Comparison of ENCODE assay signal across 1 cellular context in the genomic region with DNA sequence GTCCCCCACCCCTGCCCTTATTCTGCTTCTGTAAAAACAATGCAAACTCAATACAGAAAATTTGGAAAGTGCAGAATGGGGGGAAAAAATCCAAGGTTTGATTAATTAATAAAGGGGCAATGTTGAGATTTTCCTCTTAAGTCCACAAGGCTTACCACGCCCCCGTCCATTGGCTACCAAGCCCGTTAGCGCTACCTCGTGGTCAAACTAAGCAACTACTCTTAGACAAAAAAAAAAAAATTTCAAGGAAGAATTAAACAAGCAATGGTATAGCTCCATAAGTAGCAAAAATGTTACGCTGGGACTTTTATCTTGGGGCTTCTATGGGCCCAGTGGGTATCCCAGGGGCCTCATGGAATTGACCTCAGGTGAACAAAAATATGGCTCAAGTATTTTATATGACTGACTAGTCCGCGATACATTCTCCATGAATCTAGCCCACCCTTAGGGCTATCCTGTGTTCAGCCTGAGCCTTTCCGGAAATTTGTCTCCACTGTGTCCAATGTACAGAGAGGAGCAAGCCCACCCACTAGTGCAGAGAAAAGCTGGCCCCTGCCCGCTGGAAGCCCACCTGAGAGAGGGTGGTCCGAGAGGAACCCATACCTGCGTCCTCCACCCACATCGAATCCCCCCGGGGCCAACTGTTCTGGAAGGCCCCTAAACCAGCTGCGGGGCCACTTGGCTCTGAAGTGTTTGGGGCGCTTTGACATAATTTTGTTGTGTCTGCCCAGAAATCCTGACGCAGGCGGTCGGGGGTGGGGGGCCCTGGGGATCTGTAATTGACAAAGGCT.
TF ChIP-seq lines count a peak whose summit lies in the region.

No MANE protein-coding gene starts in this region.

TF ChIP-seq in K562, 482 proteins besides CTCF, POLR2A, EP300 and RAD21 (continued from another document and continues in another):
- no peak for TF ChIP-seq BRF2 (IDR thresholded peaks at IDR 0.05; ENCODE audit: borderline replicate concordance, insufficient read depth, insufficient read length)
- 0 out of 4 replicates have a peak, but pooled peaks of 1 of the 2 experiments have one; percentile 10 for TF ChIP-seq RCOR1 (IDR thresholded peaks at IDR 0.05; ENCODE audit: borderline replicate concordance in 1 of 2, low read depth in 2 of 2, low read length in 2 of 2)
- no peak for TF ChIP-seq ATF7 (IDR thresholded peaks at IDR 0.05)
- no peak for TF ChIP-seq TCFL5 (CRISPR knock-in tag; conservative IDR thresholded peaks at IDR 0.05)
- TF ChIP-seq MED1 (CRISPR knock-in tag; IDR thresholded peaks at IDR 0.05; ENCODE audit: borderline replicate concordance) = no peak
- TF ChIP-seq HLTF (IDR thresholded peaks at IDR 0.05) = no peak
- no peak for TF ChIP-seq RUNX1 (IDR thresholded peaks at IDR 0.05; ENCODE audit: low read depth)
- no peak for TF ChIP-seq FUS (optimal IDR thresholded peaks at IDR 0.05; ENCODE audit: low read depth, low read length)
- TF ChIP-seq ZBED1 (IDR thresholded peaks at IDR 0.05) = no peak
- TF ChIP-seq, protein P1, sequence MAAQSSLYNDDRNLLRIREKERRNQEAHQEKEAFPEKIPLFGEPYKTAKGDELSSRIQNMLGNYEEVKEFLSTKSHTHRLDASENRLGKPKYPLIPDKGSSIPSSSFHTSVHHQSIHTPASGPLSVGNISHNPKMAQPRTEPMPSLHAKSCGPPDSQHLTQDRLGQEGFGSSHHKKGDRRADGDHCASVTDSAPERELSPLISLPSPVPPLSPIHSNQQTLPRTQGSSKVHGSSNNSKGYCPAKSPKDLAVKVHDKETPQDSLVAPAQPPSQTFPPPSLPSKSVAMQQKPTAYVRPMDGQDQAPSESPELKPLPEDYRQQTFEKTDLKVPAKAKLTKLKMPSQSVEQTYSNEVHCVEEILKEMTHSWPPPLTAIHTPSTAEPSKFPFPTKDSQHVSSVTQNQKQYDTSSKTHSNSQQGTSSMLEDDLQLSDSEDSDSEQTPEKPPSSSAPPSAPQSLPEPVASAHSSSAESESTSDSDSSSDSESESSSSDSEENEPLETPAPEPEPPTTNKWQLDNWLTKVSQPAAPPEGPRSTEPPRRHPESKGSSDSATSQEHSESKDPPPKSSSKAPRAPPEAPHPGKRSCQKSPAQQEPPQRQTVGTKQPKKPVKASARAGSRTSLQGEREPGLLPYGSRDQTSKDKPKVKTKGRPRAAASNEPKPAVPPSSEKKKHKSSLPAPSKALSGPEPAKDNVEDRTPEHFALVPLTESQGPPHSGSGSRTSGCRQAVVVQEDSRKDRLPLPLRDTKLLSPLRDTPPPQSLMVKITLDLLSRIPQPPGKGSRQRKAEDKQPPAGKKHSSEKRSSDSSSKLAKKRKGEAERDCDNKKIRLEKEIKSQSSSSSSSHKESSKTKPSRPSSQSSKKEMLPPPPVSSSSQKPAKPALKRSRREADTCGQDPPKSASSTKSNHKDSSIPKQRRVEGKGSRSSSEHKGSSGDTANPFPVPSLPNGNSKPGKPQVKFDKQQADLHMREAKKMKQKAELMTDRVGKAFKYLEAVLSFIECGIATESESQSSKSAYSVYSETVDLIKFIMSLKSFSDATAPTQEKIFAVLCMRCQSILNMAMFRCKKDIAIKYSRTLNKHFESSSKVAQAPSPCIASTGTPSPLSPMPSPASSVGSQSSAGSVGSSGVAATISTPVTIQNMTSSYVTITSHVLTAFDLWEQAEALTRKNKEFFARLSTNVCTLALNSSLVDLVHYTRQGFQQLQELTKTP (IDR thresholded peaks at IDR 0.05; ENCODE audit: low read depth in 1 of 2, partially characterized antibody in 2 of 2) = no peak
- TF ChIP-seq NR2F6 (CRISPR knock-in tag; IDR thresholded peaks at IDR 0.05) = no peak
- TF ChIP-seq POLR2B (IDR thresholded peaks at IDR 0.05; ENCODE audit: low read depth, partially characterized antibody) = no peak
- no peak for TF ChIP-seq ZNF57 (CRISPR knock-in tag; IDR thresholded peaks at IDR 0.05)
- TF ChIP-seq FOXJ2 (tag; IDR thresholded peaks at IDR 0.05) = no peak
- TF ChIP-seq ZNF384 (IDR thresholded peaks at IDR 0.05; ENCODE audit: low read depth, low read length) = peak; percentile 95
- no peak for TF ChIP-seq STAT5B (CRISPR knock-in tag; IDR thresholded peaks at IDR 0.05)
- TF ChIP-seq YBX1 (IDR thresholded peaks at IDR 0.05) = no peak
- TF ChIP-seq ZNF408 (CRISPR knock-in tag; IDR thresholded peaks at IDR 0.05; ENCODE audit: low read depth) = no peak
- TF ChIP-seq, protein P2, sequence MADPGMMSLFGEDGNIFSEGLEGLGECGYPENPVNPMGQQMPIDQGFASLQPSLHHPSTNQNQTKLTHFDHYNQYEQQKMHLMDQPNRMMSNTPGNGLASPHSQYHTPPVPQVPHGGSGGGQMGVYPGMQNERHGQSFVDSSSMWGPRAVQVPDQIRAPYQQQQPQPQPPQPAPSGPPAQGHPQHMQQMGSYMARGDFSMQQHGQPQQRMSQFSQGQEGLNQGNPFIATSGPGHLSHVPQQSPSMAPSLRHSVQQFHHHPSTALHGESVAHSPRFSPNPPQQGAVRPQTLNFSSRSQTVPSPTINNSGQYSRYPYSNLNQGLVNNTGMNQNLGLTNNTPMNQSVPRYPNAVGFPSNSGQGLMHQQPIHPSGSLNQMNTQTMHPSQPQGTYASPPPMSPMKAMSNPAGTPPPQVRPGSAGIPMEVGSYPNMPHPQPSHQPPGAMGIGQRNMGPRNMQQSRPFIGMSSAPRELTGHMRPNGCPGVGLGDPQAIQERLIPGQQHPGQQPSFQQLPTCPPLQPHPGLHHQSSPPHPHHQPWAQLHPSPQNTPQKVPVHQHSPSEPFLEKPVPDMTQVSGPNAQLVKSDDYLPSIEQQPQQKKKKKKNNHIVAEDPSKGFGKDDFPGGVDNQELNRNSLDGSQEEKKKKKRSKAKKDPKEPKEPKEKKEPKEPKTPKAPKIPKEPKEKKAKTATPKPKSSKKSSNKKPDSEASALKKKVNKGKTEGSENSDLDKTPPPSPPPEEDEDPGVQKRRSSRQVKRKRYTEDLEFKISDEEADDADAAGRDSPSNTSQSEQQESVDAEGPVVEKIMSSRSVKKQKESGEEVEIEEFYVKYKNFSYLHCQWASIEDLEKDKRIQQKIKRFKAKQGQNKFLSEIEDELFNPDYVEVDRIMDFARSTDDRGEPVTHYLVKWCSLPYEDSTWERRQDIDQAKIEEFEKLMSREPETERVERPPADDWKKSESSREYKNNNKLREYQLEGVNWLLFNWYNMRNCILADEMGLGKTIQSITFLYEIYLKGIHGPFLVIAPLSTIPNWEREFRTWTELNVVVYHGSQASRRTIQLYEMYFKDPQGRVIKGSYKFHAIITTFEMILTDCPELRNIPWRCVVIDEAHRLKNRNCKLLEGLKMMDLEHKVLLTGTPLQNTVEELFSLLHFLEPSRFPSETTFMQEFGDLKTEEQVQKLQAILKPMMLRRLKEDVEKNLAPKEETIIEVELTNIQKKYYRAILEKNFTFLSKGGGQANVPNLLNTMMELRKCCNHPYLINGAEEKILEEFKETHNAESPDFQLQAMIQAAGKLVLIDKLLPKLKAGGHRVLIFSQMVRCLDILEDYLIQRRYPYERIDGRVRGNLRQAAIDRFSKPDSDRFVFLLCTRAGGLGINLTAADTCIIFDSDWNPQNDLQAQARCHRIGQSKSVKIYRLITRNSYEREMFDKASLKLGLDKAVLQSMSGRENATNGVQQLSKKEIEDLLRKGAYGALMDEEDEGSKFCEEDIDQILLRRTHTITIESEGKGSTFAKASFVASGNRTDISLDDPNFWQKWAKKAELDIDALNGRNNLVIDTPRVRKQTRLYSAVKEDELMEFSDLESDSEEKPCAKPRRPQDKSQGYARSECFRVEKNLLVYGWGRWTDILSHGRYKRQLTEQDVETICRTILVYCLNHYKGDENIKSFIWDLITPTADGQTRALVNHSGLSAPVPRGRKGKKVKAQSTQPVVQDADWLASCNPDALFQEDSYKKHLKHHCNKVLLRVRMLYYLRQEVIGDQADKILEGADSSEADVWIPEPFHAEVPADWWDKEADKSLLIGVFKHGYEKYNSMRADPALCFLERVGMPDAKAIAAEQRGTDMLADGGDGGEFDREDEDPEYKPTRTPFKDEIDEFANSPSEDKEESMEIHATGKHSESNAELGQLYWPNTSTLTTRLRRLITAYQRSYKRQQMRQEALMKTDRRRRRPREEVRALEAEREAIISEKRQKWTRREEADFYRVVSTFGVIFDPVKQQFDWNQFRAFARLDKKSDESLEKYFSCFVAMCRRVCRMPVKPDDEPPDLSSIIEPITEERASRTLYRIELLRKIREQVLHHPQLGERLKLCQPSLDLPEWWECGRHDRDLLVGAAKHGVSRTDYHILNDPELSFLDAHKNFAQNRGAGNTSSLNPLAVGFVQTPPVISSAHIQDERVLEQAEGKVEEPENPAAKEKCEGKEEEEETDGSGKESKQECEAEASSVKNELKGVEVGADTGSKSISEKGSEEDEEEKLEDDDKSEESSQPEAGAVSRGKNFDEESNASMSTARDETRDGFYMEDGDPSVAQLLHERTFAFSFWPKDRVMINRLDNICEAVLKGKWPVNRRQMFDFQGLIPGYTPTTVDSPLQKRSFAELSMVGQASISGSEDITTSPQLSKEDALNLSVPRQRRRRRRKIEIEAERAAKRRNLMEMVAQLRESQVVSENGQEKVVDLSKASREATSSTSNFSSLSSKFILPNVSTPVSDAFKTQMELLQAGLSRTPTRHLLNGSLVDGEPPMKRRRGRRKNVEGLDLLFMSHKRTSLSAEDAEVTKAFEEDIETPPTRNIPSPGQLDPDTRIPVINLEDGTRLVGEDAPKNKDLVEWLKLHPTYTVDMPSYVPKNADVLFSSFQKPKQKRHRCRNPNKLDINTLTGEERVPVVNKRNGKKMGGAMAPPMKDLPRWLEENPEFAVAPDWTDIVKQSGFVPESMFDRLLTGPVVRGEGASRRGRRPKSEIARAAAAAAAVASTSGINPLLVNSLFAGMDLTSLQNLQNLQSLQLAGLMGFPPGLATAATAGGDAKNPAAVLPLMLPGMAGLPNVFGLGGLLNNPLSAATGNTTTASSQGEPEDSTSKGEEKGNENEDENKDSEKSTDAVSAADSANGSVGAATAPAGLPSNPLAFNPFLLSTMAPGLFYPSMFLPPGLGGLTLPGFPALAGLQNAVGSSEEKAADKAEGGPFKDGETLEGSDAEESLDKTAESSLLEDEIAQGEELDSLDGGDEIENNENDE (IDR thresholded peaks at IDR 0.05; ENCODE audit: low read depth, low read length) = no peak
- TF ChIP-seq ZNF717 (CRISPR knock-in tag; IDR thresholded peaks at IDR 0.05) = no peak
- TF ChIP-seq THRAP3 (IDR thresholded peaks at IDR 0.05; ENCODE audit: borderline replicate concordance) = no peak
- TF ChIP-seq RNF219 (CRISPR knock-in tag; IDR thresholded peaks at IDR 0.05) = no peak
- peak; percentile 54; the same call in 1 of the 2 replicates for TF ChIP-seq CC2D1A (IDR thresholded peaks at IDR 0.05)
- TF ChIP-seq CREM (IDR thresholded peaks at IDR 0.05; ENCODE audit: low read depth) = peak; percentile 16; the same call in 1 of the 2 replicates
- no peak for TF ChIP-seq NCOA6 (IDR thresholded peaks at IDR 0.05)
- TF ChIP-seq KLF13 (tag; IDR thresholded peaks at IDR 0.05; ENCODE audit: borderline replicate concordance, low read depth) = peak; percentile 94
- 0 out of 4 replicates have a peak, but pooled peaks of 1 of the 2 experiments have one; percentile 37 for TF ChIP-seq FOXA3 (CRISPR knock-in tag; conservative IDR thresholded peaks at IDR 0.05 in 1 of 2, IDR thresholded peaks at IDR 0.05 in 1 of 2)
- no peak for TF ChIP-seq CLOCK (CRISPR knock-in tag; IDR thresholded peaks at IDR 0.05; ENCODE audit: borderline replicate concordance)
- TF ChIP-seq ZBTB33 (CRISPR knock-in tag; IDR thresholded peaks at IDR 0.05) = no peak; the same call in 1 of the 2 replicates
- no peak for TF ChIP-seq MIER1 (IDR thresholded peaks at IDR 0.05; ENCODE audit: low read depth)
